ENCODE assay signal across 8 cellular contexts in the genomic region with DNA sequence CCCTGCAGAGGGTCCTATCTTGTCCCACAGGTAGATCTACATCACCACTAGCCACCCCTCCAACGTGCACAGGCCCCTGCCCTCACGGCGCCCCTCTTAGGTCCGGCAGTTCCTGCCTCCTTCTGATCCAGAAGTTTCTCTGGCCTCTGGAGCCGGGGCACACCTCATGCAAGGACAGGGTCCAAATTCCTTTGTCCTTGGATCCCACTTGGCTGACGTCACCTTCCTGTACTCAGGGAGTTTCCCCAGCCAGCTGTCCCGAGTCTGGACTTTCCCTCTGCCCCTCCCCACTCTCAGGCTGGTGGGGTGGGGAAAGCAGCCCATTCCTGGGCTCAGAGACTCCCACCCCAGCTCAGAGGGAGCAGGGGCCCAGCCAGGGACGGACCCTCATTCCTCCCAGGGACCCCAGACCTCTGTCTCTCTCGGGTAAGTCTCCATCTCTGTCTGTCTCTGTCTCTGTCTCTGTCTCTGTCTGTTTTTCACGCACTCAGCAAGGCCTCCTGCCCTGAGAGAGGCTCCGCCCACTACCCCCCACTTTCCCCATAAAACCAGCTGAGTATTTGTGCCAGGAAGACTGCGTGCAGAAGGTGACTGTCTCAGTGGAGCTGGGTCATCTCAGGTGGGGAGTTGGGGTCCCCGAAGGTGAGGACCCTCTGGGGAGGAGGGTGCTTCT. TPM values are rescaled to one million over a fixed set of nuclear protein-coding genes. Genes with fewer than 3 reads are reported as not detected.
DNase-seq lines count a peak whose midpoint lies in the region; ATAC-seq, FAIRE-seq and TF ChIP-seq lines count a peak whose summit lies in the region.

Gene IL32, plus strand, starts transcription at position 572 of the 673 bp plus-strand sequence. CDS start 172 bp downstream, outside the sequence.

- peak within 1 kb of the TSS; percentile 22 to 76 (median 73) for H3K27ac ChIP-seq in stomach

- intact Hi-C loops in mucosa of descending colon (cut with DNase I, micrococcal nuclease), result no loop called here
- intact Hi-C loops in stomach (cut with DNase I; ENCODE audit: low total_unique reads), result no loop called here

- H3K9me3 ChIP-seq in mucosa of descending colon, result no peaks in the 10 kb centered on the region
- no peaks in the 10 kb centered on the region for H3K9me3 ChIP-seq in stomach

- FAIRE-seq in GM19239 (lab: Jason Lieb, UNC), result peak; percentile 11

- H3K4me1 ChIP-seq in mucosa of descending colon (ENCODE audit: low read depth), result peaks cover 36% of the 10 kb centered on the region
- peaks cover 6 to 38% (median 17%) of the 10 kb centered on the region in 4 donors for H3K4me1 ChIP-seq in stomach

- TF ChIP-seq POLR2A in stomach (IDR thresholded peaks at IDR 0.05), result no peak

- 23 to 39% (median 37%) methylated on average over 13 of the region's 13 CpGs for WGBS in stomach, 5 donors

- H3K4me3 ChIP-seq in mucosa of descending colon, result peak within 1 kb of the TSS; percentile 4
- peak within 1 kb of the TSS; percentile 18 to 50 (median 39) for H3K4me3 ChIP-seq in stomach

- no peak for TF ChIP-seq EP300 in stomach (IDR thresholded peaks at IDR 0.05)

- DNase-seq in GM19239 (ENCODE audit: insufficient read length, low spot score) (no peak), T1000 (lab: John Stamatoyannopoulos, UW) (peak; percentile 31), mucosa of descending colon (peak; percentile 80 to 87 (median 84)), stomach (peak; percentile 68), NCI-H526 (lab: John Stamatoyannopoulos, UW) (no peak)
- peak; percentile 60 for DNase-seq in central memory CD4-positive, alpha-beta T cell

- TF ChIP-seq CTCF in mucosa of descending colon (IDR thresholded peaks at IDR 0.05), result no peak
- TF ChIP-seq CTCF in stomach (IDR thresholded peaks at IDR 0.05), result no peak

- ATAC-seq in mucosa of descending colon, result peak; percentile 90
- ATAC-seq in HG03135 (IDR thresholded peaks at IDR 0.05; ENCODE audit: unreplicated experiment), result no peak
- ATAC-seq in HG03025 (IDR thresholded peaks at IDR 0.05; ENCODE audit: low FRiP score, unreplicated experiment), result no peak

- no peaks in the 10 kb centered on the region for H3K27me3 ChIP-seq in stomach

- H3K36me3 ChIP-seq in mucosa of descending colon (ENCODE audit: low read depth) (no peaks in the 10 kb centered on the region), stomach (peaks cover 0 to 10% (median 2%) of the 10 kb centered on the region in 4 donors)

RNA-seq across cellular contexts. Expression of gene IL32, which starts in this region (rescaled TPM):
- total RNA-seq in mucosa of descending colon (100 to 1,000 TPM; 394 to 627 (median 413) TPM), stomach (100 to 1,000 TPM in 1 of 5 donors, 10 to 100 TPM in 3, 1 to 10 TPM in 1; 9.9 to 504 (median 90.4) TPM)
- 100 to 1,000 TPM in 1 of 3 donors, 10 to 100 TPM in 2; 56.3 to 129 (median 60.9) TPM for polyA plus RNA-seq in stomach

Comparison
In these comparisons a context has a peak if more than half of its experiments do, and no peak if none do; other contexts are left out.
1. DNase-seq: peak in T1000 (single experiment), central memory CD4-positive, alpha-beta T cell (single experiment), mucosa of descending colon (3 of 3) and stomach (single experiment); none in GM19239 (single experiment) and NCI-H526 (0 of 2).